In the genomic region with DNA sequence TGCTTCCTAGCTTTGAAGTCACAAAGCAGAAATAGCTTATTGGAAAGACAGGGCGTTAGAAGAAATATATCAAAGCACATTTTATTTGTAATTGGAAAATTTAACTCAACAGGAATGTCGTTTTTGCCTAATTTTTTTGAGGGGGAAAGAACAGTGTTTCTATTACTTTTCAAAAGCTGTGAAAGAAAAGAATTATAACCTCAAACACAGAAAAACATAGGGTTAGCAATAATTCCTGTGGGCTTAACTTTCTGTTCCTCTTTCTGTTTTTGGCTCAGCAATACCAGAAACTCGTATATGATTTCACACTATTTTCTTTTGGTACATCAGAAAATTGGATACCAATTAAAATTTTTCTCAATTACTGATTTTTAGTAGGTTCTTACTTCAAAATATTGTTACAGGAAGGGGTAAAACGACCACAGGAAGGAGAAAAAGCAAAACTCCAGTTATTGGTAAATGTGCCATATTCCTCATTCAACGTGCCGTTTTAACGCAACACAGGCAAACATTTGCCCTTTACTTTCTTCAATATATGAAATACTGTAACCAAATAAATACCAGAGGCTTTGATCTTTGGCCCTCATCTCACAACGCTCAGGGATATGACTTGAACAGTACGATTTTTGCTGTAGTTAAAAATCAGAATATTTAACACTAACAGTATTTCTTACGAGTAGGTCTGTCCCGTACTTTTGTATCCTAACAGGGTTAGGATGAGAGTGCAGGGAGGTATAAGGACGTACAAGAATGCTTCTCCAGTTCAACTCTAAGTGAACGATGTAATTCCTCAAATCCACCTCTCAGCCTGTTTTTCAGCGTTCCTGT, we compare ENCODE assay signal across 9 cellular contexts. TPM values are rescaled to one million over a fixed set of nuclear protein-coding genes. Genes with fewer than 3 reads are reported as not detected.
DNase-seq lines count a peak whose midpoint lies in the region; ATAC-seq and TF ChIP-seq lines count a peak whose summit lies in the region.
"Had no signal": no experiment of that assay in that cellular context is flagged by ENCODE, and none has a peak within 500 bp of the region (broad histone marks: within the 10 kb centered on the region; RNA-seq: fewer than 3 reads in every experiment).

No MANE protein-coding gene starts in this region.

- peak overlapping the region; percentile 88 for H3K4me3 Mint-ChIP-seq in T-helper 1 cell treated with Interleukin-12 subunit alpha and Interleukin-12 subunit beta and Interleukin-4 antibody, amounts not matched to agents 30 μg/mL and 1 μg/mL, for 36 hours

- H3K9me3 Mint-ChIP-seq in T-helper 1 cell treated with Interleukin-12 subunit alpha and Interleukin-12 subunit beta and Interleukin-4 antibody, amounts not matched to agents 30 μg/mL and 1 μg/mL, for 36 hours, result no peaks in the 10 kb centered on the region

- TF ChIP-seq RAD21 in neural cell (conservative IDR thresholded peaks at IDR 0.05), result no peak

- peaks cover 3% of the 10 kb centered on the region for H3K4me1 ChIP-seq in colonic mucosa

- H3K4me3 ChIP-seq in MG63 (peak overlapping the region; percentile 44), colonic mucosa (peak overlapping the region; percentile 46), neural cell (ENCODE audit: low read length) (peak overlapping the region; percentile 90)

- peaks cover 30% of the 10 kb centered on the region for H3K4me1 Mint-ChIP-seq in T-helper 1 cell treated with Interleukin-12 subunit alpha and Interleukin-12 subunit beta and Interleukin-4 antibody, amounts not matched to agents 30 μg/mL and 1 μg/mL, for 36 hours (ENCODE audit: low read depth)

- no peaks in the 10 kb centered on the region for H3K27me3 ChIP-seq in MG63
- H3K27me3 ChIP-seq in colonic mucosa, result no peaks in the 10 kb centered on the region
- H3K27me3 ChIP-seq in neural cell (ENCODE audit: insufficient read depth, low read depth, low read length), result no peaks in the 10 kb centered on the region

- H3K27ac ChIP-seq in colonic mucosa (peak overlapping the region; percentile 35), neural cell (ENCODE audit: low read length) (no peak overlapping the region)

- peak overlapping the region; percentile 49 for H3K4me2 ChIP-seq in neural cell (ENCODE audit: low read length)

- H4K20me1 ChIP-seq in neural cell (ENCODE audit: insufficient read depth), result no peaks in the 10 kb centered on the region

- no peak for TF ChIP-seq EP300 in neural cell (conservative IDR thresholded peaks at IDR 0.05; ENCODE audit: poor library complexity, severe bottlenecking)

- H3K36me3 ChIP-seq in MG63 (no peaks in the 10 kb centered on the region), colonic mucosa (no peaks in the 10 kb centered on the region), neural cell (ENCODE audit: insufficient read depth, low read length) (no peaks in the 10 kb centered on the region)

- DNase-seq in T-helper 1 cell, result no peak
- DNase-seq in MG63, result no peak
- DNase-seq in colonic mucosa, result no peak
- DNase-seq in nucleus accumbens (lab: John Stamatoyannopoulos, UW), result no peak
- DNase-seq in activated CD4-positive, CD25-positive, alpha-beta regulatory T cell treated with anti-CD3 and anti-CD28 coated beads, Interleukin-2, amount 50 U/mL, for 72 hours, result no peak

- H3K9ac ChIP-seq in colonic mucosa (ENCODE audit: low read depth in 2 of 2, low read length in 2 of 2), result peak overlapping the region; percentile 40 to 77
- peak overlapping the region; percentile 77 for H3K9ac ChIP-seq in neural cell (ENCODE audit: low read length)

- no peaks in the 10 kb centered on the region for H3K9me3 ChIP-seq in MG63
- H3K9me3 ChIP-seq in colonic mucosa, result no peaks in the 10 kb centered on the region
- no peaks in the 10 kb centered on the region for H3K9me3 ChIP-seq in neural cell (ENCODE audit: low read length)

- H3K79me2 ChIP-seq in neural cell (replicated peaks; ENCODE audit: insufficient read depth, low read length), result no peaks in the 10 kb centered on the region

- H3K9me2 ChIP-seq in neural cell (ENCODE audit: insufficient read depth, low read length), result no peaks in the 10 kb centered on the region

- H3K27me3 Mint-ChIP-seq in T-helper 1 cell treated with Interleukin-12 subunit alpha and Interleukin-12 subunit beta and Interleukin-4 antibody, amounts not matched to agents 30 μg/mL and 1 μg/mL, for 36 hours (ENCODE audit: low read depth), result peaks cover 4% of the 10 kb centered on the region

- TF ChIP-seq CTCF in colonic mucosa (IDR thresholded peaks at IDR 0.05) (no peak), neural cell (IDR thresholded peaks at IDR 0.05; ENCODE audit: poor library complexity, severe bottlenecking) (no peak)

- intact Hi-C loops in colonic mucosa (cut with DNase I), result loop anchor here (5.0 kb wide), 1 partner anchor 123 kb away; the partner anchor contains the start of gene ARHGAP5

- H3K36me3 Mint-ChIP-seq in T-helper 1 cell treated with Interleukin-12 subunit alpha and Interleukin-12 subunit beta and Interleukin-4 antibody, amounts not matched to agents 30 μg/mL and 1 μg/mL, for 36 hours (ENCODE audit: low read depth), result no peaks in the 10 kb centered on the region

- peaks cover 8% of the 10 kb centered on the region for H3F3A ChIP-seq in neural cell (ENCODE audit: insufficient read depth, low read length, poor library complexity, severe bottlenecking)

- H2AFZ ChIP-seq in neural cell (ENCODE audit: low read depth, low read length), result peak overlapping the region; percentile 75

- H3K27ac Mint-ChIP-seq in T-helper 1 cell treated with Interleukin-12 subunit alpha and Interleukin-12 subunit beta and Interleukin-4 antibody, amounts not matched to agents 30 μg/mL and 1 μg/mL, for 36 hours, result peak overlapping the region; percentile 98

- no peak for ATAC-seq in GM21360 (IDR thresholded peaks at IDR 0.05; ENCODE audit: unreplicated experiment)

TF ChIP-seq in neural cell, 6 proteins besides CTCF, POLR2A, EP300 and RAD21:
- TF ChIP-seq SMC3 (conservative IDR thresholded peaks at IDR 0.05; ENCODE audit: poor library complexity) (no peak), MXI1 (conservative IDR thresholded peaks at IDR 0.05; ENCODE audit: poor library complexity, severe bottlenecking) (no peak), EZH2 (IDR thresholded peaks at IDR 0.05; ENCODE audit: borderline replicate concordance, insufficient read depth, low read length, poor library complexity, severe bottlenecking) (no peak), POLR2AphosphoS5 (IDR thresholded peaks at IDR 0.05) (no peak), TAF1 (IDR thresholded peaks at IDR 0.05; ENCODE audit: low read depth) (no peak)
- TF ChIP-seq, protein P1, sequence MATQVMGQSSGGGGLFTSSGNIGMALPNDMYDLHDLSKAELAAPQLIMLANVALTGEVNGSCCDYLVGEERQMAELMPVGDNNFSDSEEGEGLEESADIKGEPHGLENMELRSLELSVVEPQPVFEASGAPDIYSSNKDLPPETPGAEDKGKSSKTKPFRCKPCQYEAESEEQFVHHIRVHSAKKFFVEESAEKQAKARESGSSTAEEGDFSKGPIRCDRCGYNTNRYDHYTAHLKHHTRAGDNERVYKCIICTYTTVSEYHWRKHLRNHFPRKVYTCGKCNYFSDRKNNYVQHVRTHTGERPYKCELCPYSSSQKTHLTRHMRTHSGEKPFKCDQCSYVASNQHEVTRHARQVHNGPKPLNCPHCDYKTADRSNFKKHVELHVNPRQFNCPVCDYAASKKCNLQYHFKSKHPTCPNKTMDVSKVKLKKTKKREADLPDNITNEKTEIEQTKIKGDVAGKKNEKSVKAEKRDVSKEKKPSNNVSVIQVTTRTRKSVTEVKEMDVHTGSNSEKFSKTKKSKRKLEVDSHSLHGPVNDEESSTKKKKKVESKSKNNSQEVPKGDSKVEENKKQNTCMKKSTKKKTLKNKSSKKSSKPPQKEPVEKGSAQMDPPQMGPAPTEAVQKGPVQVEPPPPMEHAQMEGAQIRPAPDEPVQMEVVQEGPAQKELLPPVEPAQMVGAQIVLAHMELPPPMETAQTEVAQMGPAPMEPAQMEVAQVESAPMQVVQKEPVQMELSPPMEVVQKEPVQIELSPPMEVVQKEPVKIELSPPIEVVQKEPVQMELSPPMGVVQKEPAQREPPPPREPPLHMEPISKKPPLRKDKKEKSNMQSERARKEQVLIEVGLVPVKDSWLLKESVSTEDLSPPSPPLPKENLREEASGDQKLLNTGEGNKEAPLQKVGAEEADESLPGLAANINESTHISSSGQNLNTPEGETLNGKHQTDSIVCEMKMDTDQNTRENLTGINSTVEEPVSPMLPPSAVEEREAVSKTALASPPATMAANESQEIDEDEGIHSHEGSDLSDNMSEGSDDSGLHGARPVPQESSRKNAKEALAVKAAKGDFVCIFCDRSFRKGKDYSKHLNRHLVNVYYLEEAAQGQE (IDR thresholded peaks at IDR 0.05; ENCODE audit: borderline replicate concordance), result no peak

RNA-seq across cellular contexts. Expression of gene RNU6-7, which starts 1.3 kb away (rescaled TPM):
- total RNA-seq in MG63 (2014; rRNA removed; shearing (Covaris generic); ENCODE audit: low replicate concordance), result not detected in 2 replicates
- not detected for total RNA-seq in colonic mucosa
- not detected in 2 replicates for polyA plus RNA-seq in neural cell
- polyA minus RNA-seq in neural cell, result not detected in 2 replicates
- polyA plus RNA-seq: adipose tissue had no signal

RNA-seq across cellular contexts. Expression of gene RNU6-8, which starts 2.5 kb away (rescaled TPM):
- not detected in 2 replicates for total RNA-seq in MG63 (2014; rRNA removed; shearing (Covaris generic); ENCODE audit: low replicate concordance)
- not detected for total RNA-seq in colonic mucosa
- polyA plus RNA-seq in neural cell, result not detected in 2 replicates
- polyA minus RNA-seq in neural cell, result not detected in 2 replicates
- polyA plus RNA-seq: adipose tissue had no signal
